ENCODE assay signal across 8 cellular contexts in the genomic region with DNA sequence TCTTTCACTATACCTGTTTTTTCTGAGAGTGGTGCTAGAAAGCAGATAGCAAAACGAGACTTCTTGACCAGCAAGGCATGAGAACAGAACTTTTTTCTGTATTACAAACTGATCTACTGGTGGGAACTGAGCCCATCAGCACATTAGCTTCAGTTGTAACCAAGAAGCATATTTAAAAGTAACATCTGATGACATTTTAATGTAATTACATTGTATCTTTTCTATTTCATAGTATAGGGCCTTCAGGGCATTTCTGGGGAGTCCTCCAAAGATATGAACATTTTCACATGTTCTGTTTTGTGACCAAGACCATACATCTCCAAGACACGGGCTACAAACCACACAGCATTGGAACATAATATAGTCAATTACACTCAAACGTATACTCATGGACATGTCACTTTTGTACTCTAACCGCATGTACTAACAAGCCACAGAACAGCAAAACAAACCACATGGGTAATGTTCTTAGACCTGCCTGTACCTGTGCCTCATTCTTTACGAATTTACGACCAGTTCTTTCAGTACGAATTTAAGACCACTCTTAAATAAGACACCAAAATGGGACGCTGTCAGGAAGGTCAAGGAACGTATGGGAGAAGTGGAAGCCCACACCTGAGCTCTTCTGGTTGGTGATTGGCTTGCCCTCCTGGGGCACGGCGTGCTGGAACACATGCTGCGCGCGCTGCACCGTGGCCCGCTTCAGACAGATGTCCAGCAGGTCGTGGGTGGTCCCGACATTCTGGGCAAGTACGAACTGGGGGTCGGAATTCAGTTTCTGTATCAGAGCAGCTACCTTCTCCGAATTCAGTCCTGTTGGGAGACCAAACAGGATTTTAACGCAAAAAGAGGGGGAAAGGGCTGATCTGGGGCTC. TPM values are rescaled to one million over a fixed set of nuclear protein-coding genes. Genes with fewer than 3 reads are reported as not detected.
A peak's percentile ranks its signal among the peaks of the same experiment; 100 is the strongest.
DNase-seq lines count a peak whose midpoint lies in the region; ATAC-seq and TF ChIP-seq lines count a peak whose summit lies in the region.

No MANE protein-coding gene starts in this region.

- H3K4me3 ChIP-seq in HAP-1, result peak overlapping the region; percentile 77

- H3K36me3 Mint-ChIP-seq in nephron (ENCODE audit: low read depth) (peaks cover 17% of the 10 kb centered on the region), type B pancreatic cell (peaks cover 4% of the 10 kb centered on the region)

- ATAC-seq in HG02610 (IDR thresholded peaks at IDR 0.05; ENCODE audit: unreplicated experiment), result no peak

- H3K27me3 Mint-ChIP-seq in nephron (ENCODE audit: low read depth) (no peaks in the 10 kb centered on the region), type B pancreatic cell (peaks cover 6% of the 10 kb centered on the region)

- peaks cover 13% of the 10 kb centered on the region for H3K4me1 ChIP-seq in HAP-1

- TF ChIP-seq CTCF in nephron (IDR thresholded peaks at IDR 0.05; ENCODE audit: unreplicated experiment in 3 of 3), result no peak
- TF ChIP-seq CTCF in type B pancreatic cell (conservative IDR thresholded peaks at IDR 0.05), result no peak

- H3K9me3 ChIP-seq in HAP-1, result no peaks in the 10 kb centered on the region

- H3K4me3 Mint-ChIP-seq in nephron (peak overlapping the region; percentile 93 to 99 (median 96)), type B pancreatic cell (peak overlapping the region; percentile 94)

- H3K4me1 Mint-ChIP-seq in nephron (peaks cover 19% of the 10 kb centered on the region), type B pancreatic cell (ENCODE audit: unreplicated experiment) (peaks cover 13% of the 10 kb centered on the region)

- no peaks in the 10 kb centered on the region for H3K27me3 ChIP-seq in HAP-1 (ENCODE audit: low read depth)

- peak; percentile 69 for DNase-seq in ELR (ENCODE audit: low read depth)
- DNase-seq in HAP-1 (ENCODE audit: low spot score in 2 of 2), result peak; percentile 55 to 74
- peak; percentile 61 for DNase-seq in NCI-H524 treated with DMSO at 0.1 percent for 48 hours (lab: John Stamatoyannopoulos, UW)
- peak; percentile 77 for DNase-seq in activated CD8-positive, alpha-beta memory T cell treated with anti-CD3 and anti-CD28 coated beads, Interleukin-2, amount 50 U/mL, for 48 hours
- peak; percentile 6 for DNase-seq in fibroblast of gingiva (ENCODE audit: low read depth)
- no peak for DNase-seq in type B pancreatic cell (ENCODE audit: extremely low spot score, unreplicated experiment)

- H3K36me3 ChIP-seq in HAP-1 (replicated peaks), result peaks cover 29% of the 10 kb centered on the region

- H3K9me3 Mint-ChIP-seq in nephron (no peaks in the 10 kb centered on the region), type B pancreatic cell (no peaks in the 10 kb centered on the region)

- in situ Hi-C loops in HAP-1 (cut with MboI; ENCODE audit: low sequenced_read_pairs), result no loop called here

- H3K27ac Mint-ChIP-seq in nephron, result peak overlapping the region; percentile 68 to 89 (median 88)
- peak overlapping the region; percentile 75 for H3K27ac Mint-ChIP-seq in type B pancreatic cell

RNA-seq across cellular contexts. Expression of gene BLMH, which starts 0.8 kb away (rescaled TPM):
- 28.3 and 58.2 TPM in 2 replicates for total RNA-seq in type B pancreatic cell (ENCODE audit: low replicate concordance)

RNA-seq across cellular contexts. Expression of gene TMIGD1, which starts 42.9 kb away (rescaled TPM):
- 0.24 TPM in 1 of 2 replicates, not detected in the other for total RNA-seq in type B pancreatic cell (ENCODE audit: low replicate concordance)

RNA-seq across cellular contexts. Expression of gene SLC6A4, which starts 55.4 kb away (rescaled TPM):
- total RNA-seq in type B pancreatic cell (ENCODE audit: low replicate concordance), result 9.4 and 34.7 TPM in 2 replicates
